Comparison of ENCODE assay signal across 8 cellular contexts in genomic region chrX:12814434-12814833, GRCh38. TPM values are rescaled to one million over a fixed set of nuclear protein-coding genes. Genes with fewer than 3 reads are reported as not detected.
DNase-seq lines count a peak whose midpoint lies in the region; ATAC-seq and TF ChIP-seq lines count a peak whose summit lies in the region.

No MANE protein-coding gene starts in this region.

- no peak overlapping the region for H3K4me2 ChIP-seq in PC-3 (ENCODE audit: low read length)

- no peaks in the 10 kb centered on the region for H3K79me2 ChIP-seq in PC-3 (ENCODE audit: low read length)

- H3K9me3 ChIP-seq in heart left ventricle (no peaks in the 10 kb centered on the region), PC-3 (ENCODE audit: low read length) (no peaks in the 10 kb centered on the region), body of pancreas (no peaks in the 10 kb centered on the region), left lung (no peaks in the 10 kb centered on the region)

- H3F3A ChIP-seq in PC-3 (ENCODE audit: low read length, unreplicated experiment): no peaks in the 10 kb centered on the region

- H3K4me1 ChIP-seq in heart left ventricle (no peaks in the 10 kb centered on the region), PC-3 (ENCODE audit: insufficient read depth, low read length) (no peaks in the 10 kb centered on the region), body of pancreas (no peaks in the 10 kb centered on the region), left lung (no peaks in the 10 kb centered on the region)

- H3K27ac ChIP-seq in heart left ventricle (no peak overlapping the region), PC-3 (ENCODE audit: low read length) (no peak overlapping the region), body of pancreas (no peak overlapping the region), left lung (no peak overlapping the region)

- intact Hi-C loops in heart left ventricle (cut with DNase I) (loop anchor here in 9 of 10 donors (5.0 to 10.0 kb wide), 6 partner anchors 78 to 930 kb away; no protein-coding TSS in a partner anchor), cardiac septum (cut with DNase I) (loop anchor here (5.0 to 10.0 kb wide), 2 partner anchors 78 to 680 kb away; no protein-coding TSS in a partner anchor), PC-3 (cut with micrococcal nuclease) (loop anchor here (1.0 kb wide), 3 partner anchors 80 to 674 kb away; no protein-coding TSS in a partner anchor), body of pancreas (cut with DNase I) (no loop called here), left lung (cut with DNase I) (loop anchor here in 1 of 2 donors (5.0 kb wide), 1 partner anchor 93 kb away; the partner anchor contains the start of gene TLR8)

- peak; percentile 11 to 51 (median 37) for TF ChIP-seq CTCF in heart left ventricle (IDR thresholded peaks at IDR 0.05)
- peak; percentile 72 for TF ChIP-seq CTCF in PC-3 (conservative IDR thresholded peaks at IDR 0.05; ENCODE audit: low read depth, low read length)
- TF ChIP-seq CTCF in body of pancreas (IDR thresholded peaks at IDR 0.05): peak in 6 of 7 experiments; percentile 17 to 54 (median 36)
- TF ChIP-seq CTCF in left lung (IDR thresholded peaks at IDR 0.05): peak in 1 of 2 donors; percentile 33

- no peaks in the 10 kb centered on the region for H4K20me1 ChIP-seq in PC-3 (ENCODE audit: low read length)

- TF ChIP-seq POLR2A in heart left ventricle (IDR thresholded peaks at IDR 0.05) (no peak), body of pancreas (IDR thresholded peaks at IDR 0.05) (no peak)

- POLR2A ChIA-PET in HEK293T (lab: Yijun Ruan, JAX) (no interaction called here), PC-3 (lab: Charles Lee; ENCODE audit: unreplicated experiment) (no interaction called here)

- no TSS peak for BruUV-seq in PC-3 (replicated peaks; lab: Mats Ljungman, UMichigan)

- peak in 2 of 5 donors; percentile 8 to 20 for DNase-seq in heart left ventricle
- no peak for DNase-seq in cardiac septum (ENCODE audit: low spot score)
- peak; percentile 42 for DNase-seq in HEK293T (ENCODE audit: extremely low spot score)
- DNase-seq in PC-3: peak; percentile 79
- peak; percentile 22 to 53 (median 32) for DNase-seq in body of pancreas
- DNase-seq in left lung: no peak
- peak; percentile 48 for DNase-seq in ureter (ENCODE audit: low spot score)

- WGBS in heart left ventricle, 4 donors: 24 to 29% (median 26%) methylated on average over 4 of the region's 4 CpGs
- 13% methylated on average over 4 of the region's 4 CpGs for WGBS in body of pancreas, 2 donors

- no peak overlapping the region for H3K4me3 ChIP-seq in heart left ventricle
- H3K4me3 ChIP-seq in PC-3 (ENCODE audit: low read length): no peak overlapping the region
- no peak overlapping the region for H3K4me3 ChIP-seq in body of pancreas
- no peak overlapping the region for H3K4me3 ChIP-seq in left lung

- CTCF ChIA-PET in HEK293T (lab: Yijun Ruan, JAX) (interaction anchor here (0.7 to 2.0 kb wide), 8 partner anchors 10 to 86 kb away, joined by 3 to 11 read pairs (median 4); no protein-coding TSS in a partner anchor), PC-3 (lab: Charles Lee) (interaction anchor here (0.6 to 1.1 kb wide), 7 partner anchors 10 to 565 kb away, joined by 3 to 8 read pairs (median 4); no protein-coding TSS in a partner anchor)

- no peak overlapping the region for H2AFZ ChIP-seq in PC-3 (ENCODE audit: low read length)

- H3K36me3 ChIP-seq in heart left ventricle: peaks cover 0 to 5% (median 0%) of the 10 kb centered on the region in 9 donors
- peaks cover 8% of the 10 kb centered on the region; the same call in 1 of the 2 replicates for H3K36me3 ChIP-seq in PC-3 (ENCODE audit: low read depth, low read length)
- H3K36me3 ChIP-seq in body of pancreas (replicated peaks in 1 of 2; ENCODE audit: insufficient read depth in 1 of 2, low read depth in 2 of 2): no peaks in the 10 kb centered on the region
- no peaks in the 10 kb centered on the region for H3K36me3 ChIP-seq in left lung

- H3K27me3 ChIP-seq in heart left ventricle: peaks cover 0 to 19% (median 0%) of the 10 kb centered on the region in 9 donors
- H3K27me3 ChIP-seq in PC-3 (ENCODE audit: low read length): no peaks in the 10 kb centered on the region
- no peaks in the 10 kb centered on the region for H3K27me3 ChIP-seq in body of pancreas
- peaks cover 0 to 2% of the 10 kb centered on the region in 2 donors for H3K27me3 ChIP-seq in left lung

- H3K9me2 ChIP-seq in PC-3 (replicated peaks; ENCODE audit: low read length): no peaks in the 10 kb centered on the region

- ATAC-seq in heart left ventricle (peak in 1 of 4 donors; percentile 39), PC-3 (peak; percentile 66), body of pancreas (peak; percentile 40), left lung (peak; percentile 83), GM21447 (IDR thresholded peaks at IDR 0.05; ENCODE audit: unreplicated experiment) (no peak)

- no peak overlapping the region for H3K9ac ChIP-seq in PC-3 (ENCODE audit: low read length)

TF ChIP-seq in HEK293T, 16 proteins besides CTCF, POLR2A, EP300 and RAD21:
- TF ChIP-seq SP1 (IDR thresholded peaks at IDR 0.05) (no peak), PKNOX1 (IDR thresholded peaks at IDR 0.05) (no peak), ELF4 (IDR thresholded peaks at IDR 0.05) (no peak), CTBP1 (IDR thresholded peaks at IDR 0.05; ENCODE audit: borderline replicate concordance) (no peak)
TF ChIP-seq in HEK293T: peak in this region for 0.

RNA-seq across cellular contexts. Expression of gene PRPS2, which starts 23.2 kb away (rescaled TPM):
- 10 to 100 TPM in 2 of 9 donors, 1 to 10 TPM in 7; 1.8 to 21.9 (median 3.6) TPM for total RNA-seq in heart left ventricle
- polyA plus RNA-seq in heart left ventricle: 1 to 10 TPM; 1.7 to 3.7 TPM
- 2.8 TPM for total RNA-seq in cardiac septum
- 63.1 and 73.9 TPM in 2 replicates for total RNA-seq in PC-3 (2014; rRNA removed)
- total RNA-seq in body of pancreas: 10 to 100 TPM in 1 of 2 donors, 1 to 10 TPM in 1; 6.3 to 41.8 TPM
- total RNA-seq in left lung: 10 to 100 TPM; 29.2 to 29.9 TPM
- 48.2 TPM for total RNA-seq in ureter

RNA-seq across cellular contexts. Expression of gene TLR7, which starts 52.4 kb away (rescaled TPM):
- total RNA-seq in heart left ventricle (1 to 10 TPM in 3 of 9 donors, under 1 TPM in 5, not detected in 1; 0.07 to 6.7 (median 0.69) TPM), cardiac septum (0.92 TPM), PC-3 (2014; rRNA removed) (not detected in 2 replicates), body of pancreas (under 1 TPM in 1 of 2 donors, not detected in 1; 0.78 TPM), left lung (1 to 10 TPM; 3.1 to 3.4 TPM), ureter (1.0 TPM)
- under 1 TPM; 0.04 to 0.08 TPM for polyA plus RNA-seq in heart left ventricle

Comparison
In these comparisons a context has a peak if more than half of its experiments do, and no peak if none do; other contexts are left out.
1. DNase-seq: peak in HEK293T (single experiment), PC-3 (single experiment), body of pancreas (4 of 4) and ureter (single experiment); none in cardiac septum (single experiment) and left lung (0 of 2).